Comparison of ENCODE assay signal across 8 cellular contexts in genomic region chr19:14030997-14031718, GRCh38. TPM values are rescaled to one million over a fixed set of nuclear protein-coding genes. Genes with fewer than 3 reads are reported as not detected.
DNase-seq lines count a peak whose midpoint lies in the region; ATAC-seq, FAIRE-seq and TF ChIP-seq lines count a peak whose summit lies in the region.

No MANE protein-coding gene starts in this region.

- H3K9me3 Mint-ChIP-seq in CD4-positive, CD25-positive, alpha-beta regulatory T cell, result peaks cover 0 to 2% (median 0%) of the 10 kb centered on the region in 7 donors
- no peaks in the 10 kb centered on the region for H3K9me3 Mint-ChIP-seq in nephron

- H3K4me1 ChIP-seq in CD4-positive, CD25-positive, alpha-beta regulatory T cell (ENCODE audit: control insufficient read depth, insufficient read depth, low read length, poor library complexity, severe bottlenecking), result peaks cover 42% of the 10 kb centered on the region
- 0 out of 2 replicates have a peak, but pooled peaks cover 3% of the 10 kb centered on the region for H3K4me1 ChIP-seq in MM.1S (ENCODE audit: low read length)

- H3K27me3 Mint-ChIP-seq in CD4-positive, CD25-positive, alpha-beta regulatory T cell, result no peaks in the 10 kb centered on the region
- H3K27me3 Mint-ChIP-seq in nephron (ENCODE audit: low read depth), result peaks cover 33% of the 10 kb centered on the region

- H3K9me2 ChIP-seq in MM.1S (replicated peaks; ENCODE audit: insufficient read depth, low read length), result no peaks in the 10 kb centered on the region

- H2AFZ ChIP-seq in MM.1S (ENCODE audit: low read length), result peak overlapping the region; percentile 91

- peak overlapping the region; percentile 75; the same call in 1 of the 2 replicates for H3K4me2 ChIP-seq in MM.1S (ENCODE audit: low read depth, low read length)

- no peak for ATAC-seq in CD4-positive, CD25-positive, alpha-beta regulatory T cell (ENCODE audit: low read depth in 2 of 2)
- no peak for ATAC-seq in HG03354 (IDR thresholded peaks at IDR 0.05; ENCODE audit: poor library complexity, severe bottlenecking, unreplicated experiment)
- no peak for ATAC-seq in activated CD4-positive, CD25-positive, alpha-beta regulatory T cell treated with anti-CD3 and anti-CD28 coated beads, Interleukin-2, amount 50 U/mL, for 24 hours

- H3K9me3 ChIP-seq in CD4-positive, CD25-positive, alpha-beta regulatory T cell (ENCODE audit: control insufficient read depth in 2 of 2, low read length in 2 of 2), result no peaks in the 10 kb centered on the region
- H3K9me3 ChIP-seq in MM.1S (replicated peaks; ENCODE audit: insufficient read depth, low read length), result no peaks in the 10 kb centered on the region

- peak overlapping the region; percentile 67 for H3K9ac ChIP-seq in MM.1S (ENCODE audit: low read length)

- no peaks in the 10 kb centered on the region for H4K20me1 ChIP-seq in MM.1S (ENCODE audit: insufficient read depth, low read length)

- no peaks in the 10 kb centered on the region for H3K27me3 ChIP-seq in CD4-positive, CD25-positive, alpha-beta regulatory T cell (ENCODE audit: control insufficient read depth, insufficient read depth, low read length)
- peaks cover 7% of the 10 kb centered on the region; the same call in 1 of the 2 replicates for H3K27me3 ChIP-seq in MM.1S (replicated peaks; ENCODE audit: insufficient read depth, low read length)

- DNase-seq in CD4-positive, CD25-positive, alpha-beta regulatory T cell, result peak in 1 of 3 donors; percentile 68
- DNase-seq in MM.1S, result no peak
- DNase-seq in coronary artery (ENCODE audit: low spot score), result no peak
- DNase-seq in frontal cortex (ENCODE audit: low spot score in 2 of 2), result no peak
- DNase-seq in DMS53 (lab: John Stamatoyannopoulos, UW), result no peak

- peaks cover 5% of the 10 kb centered on the region for H3K36me3 Mint-ChIP-seq in CD4-positive, CD25-positive, alpha-beta regulatory T cell
- no peaks in the 10 kb centered on the region for H3K36me3 Mint-ChIP-seq in nephron (ENCODE audit: low read depth)

- peak overlapping the region; percentile 96 for H3K27ac ChIP-seq in CD4-positive, CD25-positive, alpha-beta regulatory T cell (ENCODE audit: insufficient read depth, low read length, poor library complexity, severe bottlenecking)
- H3K27ac ChIP-seq in MM.1S (ENCODE audit: low read length) (no peak overlapping the region), coronary artery (peak overlapping the region in 1 of 2 donors; percentile 57)

- no peaks in the 10 kb centered on the region for H3F3A ChIP-seq in MM.1S (ENCODE audit: insufficient read depth, low read length)

- peaks cover 4 to 41% (median 23%) of the 10 kb centered on the region in 4 donors for H3K4me1 Mint-ChIP-seq in CD4-positive, CD25-positive, alpha-beta regulatory T cell
- H3K4me1 Mint-ChIP-seq in nephron, result no peaks in the 10 kb centered on the region

- peaks cover 8% of the 10 kb centered on the region for H3K36me3 ChIP-seq in CD4-positive, CD25-positive, alpha-beta regulatory T cell (ENCODE audit: control insufficient read depth, insufficient read depth, low read length)
- H3K36me3 ChIP-seq in MM.1S (replicated peaks; ENCODE audit: insufficient read depth, low read length), result no peaks in the 10 kb centered on the region

- FAIRE-seq in frontal cortex (lab: Jason Lieb, UNC), result no peak

- no peaks in the 10 kb centered on the region for H3K79me2 ChIP-seq in MM.1S (ENCODE audit: low read length)

- H3K27ac Mint-ChIP-seq in CD4-positive, CD25-positive, alpha-beta regulatory T cell, result peak overlapping the region; percentile 81 to 97 (median 90)
- H3K27ac Mint-ChIP-seq in nephron, result no peak overlapping the region

- H3K4me3 Mint-ChIP-seq in CD4-positive, CD25-positive, alpha-beta regulatory T cell, result peak overlapping the region; percentile 88 to 99 (median 96)
- H3K4me3 Mint-ChIP-seq in nephron, result peak overlapping the region; percentile 76 to 85 (median 81)

- peak overlapping the region; percentile 41 for H3K4me3 ChIP-seq in CD4-positive, CD25-positive, alpha-beta regulatory T cell (ENCODE audit: low read depth, low read length)
- peak overlapping the region; percentile 86 for H3K4me3 ChIP-seq in MM.1S (ENCODE audit: low read length)
- H3K4me3 ChIP-seq in coronary artery, result peak overlapping the region; percentile 72

- no peak for TF ChIP-seq CTCF in MM.1S (IDR thresholded peaks at IDR 0.05; ENCODE audit: low read length)
- no peak for TF ChIP-seq CTCF in coronary artery (IDR thresholded peaks at IDR 0.05)
- no peak for TF ChIP-seq CTCF in nephron (IDR thresholded peaks at IDR 0.05; ENCODE audit: unreplicated experiment in 3 of 3)

RNA-seq across cellular contexts. Expression of gene IL27RA, which starts 0.4 kb away (rescaled TPM):
- total RNA-seq in CD4-positive, CD25-positive, alpha-beta regulatory T cell, result 51.9 TPM
- polyA plus RNA-seq in CD4-positive, CD25-positive, alpha-beta regulatory T cell, result 10 to 100 TPM; 71.2 to 78.4 (median 74.6) TPM
- 5.7 TPM for total RNA-seq in frontal cortex

RNA-seq across cellular contexts. Expression of gene RLN3, which starts 3.2 kb away (rescaled TPM):
- total RNA-seq in CD4-positive, CD25-positive, alpha-beta regulatory T cell, result not detected
- under 1 TPM in 1 of 4 donors, not detected in 3; 0.55 TPM for polyA plus RNA-seq in CD4-positive, CD25-positive, alpha-beta regulatory T cell
- not detected for total RNA-seq in frontal cortex

RNA-seq across cellular contexts. Expression of gene RFX1, which starts 25.0 kb away (rescaled TPM):
- total RNA-seq in CD4-positive, CD25-positive, alpha-beta regulatory T cell, result 23.2 TPM
- polyA plus RNA-seq in CD4-positive, CD25-positive, alpha-beta regulatory T cell, result 1 to 10 TPM in 2 of 4 donors, under 1 TPM in 2; 0.48 to 1.6 (median 0.83) TPM
- total RNA-seq in frontal cortex, result 1.2 TPM

RNA-seq across cellular contexts. Expression of gene PALM3, which starts 30.7 kb away (rescaled TPM):
- total RNA-seq in CD4-positive, CD25-positive, alpha-beta regulatory T cell, result not detected
- polyA plus RNA-seq in CD4-positive, CD25-positive, alpha-beta regulatory T cell, result not detected
- total RNA-seq in frontal cortex, result 3.3 TPM

RNA-seq across cellular contexts. Expression of gene MISP3, which starts 41.4 kb away (rescaled TPM):
- 0.91 TPM for total RNA-seq in CD4-positive, CD25-positive, alpha-beta regulatory T cell
- polyA plus RNA-seq in CD4-positive, CD25-positive, alpha-beta regulatory T cell, result under 1 TPM in 3 of 4 donors, not detected in 1; 0.22 to 0.64 (median 0.44) TPM
- 0.41 TPM for total RNA-seq in frontal cortex

Comparison
In these comparisons a context has a peak if more than half of its experiments do, and no peak if none do; other contexts are left out.
1. H3K27ac Mint-ChIP-seq: peak in CD4-positive, CD25-positive, alpha-beta regulatory T cell (3 of 3); none in nephron (0 of 3).
2. RNA of gene RFX1, which starts 25.0 kb away (total RNA-seq): 23.2 TPM in CD4-positive, CD25-positive, alpha-beta regulatory T cell (single experiment); 1.2 TPM in frontal cortex (single experiment); every median in the first group is over 10 times any median in the second.
3. Peak in every context shown above with its lines, with median percentiles within 50 percentile points of each other: H3K4me3 ChIP-seq.